ENCODE assay signal across 19 cellular contexts in the genomic region with DNA sequence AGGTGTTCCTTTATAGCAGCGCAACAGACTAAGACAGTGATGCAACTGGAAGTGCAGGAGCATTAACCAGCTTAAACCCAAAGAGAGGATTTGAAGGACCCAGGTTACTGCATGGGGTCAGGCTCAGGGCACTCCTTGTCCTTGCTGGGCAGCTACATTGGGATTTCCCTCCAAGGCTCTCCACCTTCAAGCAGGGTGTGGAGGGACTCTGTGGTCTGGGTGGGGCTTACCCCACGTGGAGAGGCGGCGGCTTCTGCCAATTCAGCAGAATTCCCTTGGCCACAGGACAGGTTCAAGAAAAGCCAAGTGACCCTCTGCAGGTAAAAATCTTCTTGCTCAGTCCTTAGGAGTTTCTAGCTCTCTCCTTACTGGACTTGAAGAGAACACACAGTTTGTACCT.
"Had no signal": no experiment of that assay in that cellular context is flagged by ENCODE, and none has a peak within 500 bp of the region (broad histone marks: within the 10 kb centered on the region; RNA-seq: fewer than 3 reads in every experiment).

No MANE protein-coding gene starts in this region.

- H3K9me3 ChIP-seq: body of pancreas, gastroesophageal sphincter, testis had no signal

- H3K27ac ChIP-seq: body of pancreas, cardiac muscle cell, gastroesophageal sphincter, testis had no signal

- H3K9me3 Mint-ChIP-seq: endodermal cell, type B pancreatic cell had no signal

- H3K27me3 ChIP-seq: body of pancreas, cardiac muscle cell, gastroesophageal sphincter, testis had no signal

- DNase-seq: activated CD4-positive, alpha-beta T cell treated with anti-CD3 and anti-CD28 coated beads, Interleukin-2, amount 50 U/mL, for 4 hours; activated naive CD4-positive, alpha-beta T cell treated with Interleukin-2 at 50 U/mL for 16 hours; anterior cingulate cortex; body of pancreas; cortex of kidney; endodermal cell; head of caudate nucleus; hypothalamus; mesenchymal stem cell; small intestine; stimulated activated CD4-positive, alpha-beta T cell treated with anti-CD3 and anti-CD28 coated beads, Interleukin-2, amount 100 ng/mL, for 24 hours; testis had no signal

- H3K27me3 Mint-ChIP-seq: type B pancreatic cell had no signal

- H3K27ac Mint-ChIP-seq: endodermal cell, type B pancreatic cell had no signal

- FAIRE-seq: small intestine, TTC549 had no signal

- ATAC-seq: body of pancreas; gastroesophageal sphincter; sciatic nerve; SK-N-SH treated with all-trans-retinoic acid at 6 μM for 48 hours; stimulated activated effector memory CD8-positive, alpha-beta T cell treated with anti-CD3 and anti-CD28 coated beads, Interleukin-12 subunit alpha, Interleukin-12 subunit beta, amount 100 ng/mL, for 72 hours had no signal

- H3K4me3 ChIP-seq: body of pancreas, cardiac muscle cell, gastroesophageal sphincter, testis had no signal

- H3K4me3 Mint-ChIP-seq: endodermal cell; stimulated activated effector memory CD8-positive, alpha-beta T cell treated with anti-CD3 and anti-CD28 coated beads, Interleukin-12 subunit alpha, Interleukin-12 subunit beta, amount 100 ng/mL, for 72 hours; type B pancreatic cell had no signal
